ENCODE assay signal across 17 cellular contexts in genomic region chr11:119853581-119854360, GRCh38.
A peak's percentile ranks its signal among the peaks of the same experiment; 100 is the strongest.
DNase-seq lines count a peak whose midpoint lies in the region; ATAC-seq, FAIRE-seq and TF ChIP-seq lines count a peak whose summit lies in the region.
"Had no signal": no experiment of that assay in that cellular context is flagged by ENCODE, and none has a peak within 500 bp of the region (broad histone marks: within the 10 kb centered on the region; RNA-seq: fewer than 3 reads in every experiment).

No MANE protein-coding gene starts in this region.

- no peaks in the 10 kb centered on the region for H3K9me3 ChIP-seq in BLaER1 treated with 17β-estradiol and CSF1 and Interleukin-3, amounts not matched to agents 10 nM and 100 nM (replicated peaks in 1 of 11)
- H3K9me3 ChIP-seq in H1 (ENCODE audit: insufficient read depth in 2 of 2, low read depth in 1 of 2, low read length in 1 of 2) (no peaks in the 10 kb centered on the region), neuronal stem cell (replicated peaks in 1 of 2; ENCODE audit: control insufficient read depth in 2 of 2, insufficient read depth in 1 of 2, low read depth in 1 of 2, low read length in 2 of 2) (peaks cover 0 to 3% of the 10 kb centered on the region in 2 donors)
- H3K9me3 ChIP-seq: BE2C, Caco-2 had no signal

- POLR2A ChIA-PET in H1 (lab: Charles Lee; ENCODE audit: partially characterized antibody), result interaction anchor here (1.6 kb wide), 1 partner anchor 19 kb away, joined by 3 read pairs; no protein-coding TSS in a partner anchor

- no peaks in the 10 kb centered on the region for H3K27me3 ChIP-seq in BLaER1 treated with 17β-estradiol and CSF1 and Interleukin-3, amounts not matched to agents 10 nM and 100 nM
- H3K27me3 ChIP-seq in H1 (replicated peaks in 1 of 4; ENCODE audit: control insufficient read depth in 3 of 4, extremely low read depth in 1 of 4, insufficient read depth in 3 of 4, low read length in 3 of 4) (no peaks in the 10 kb centered on the region; a peak in 2 of 7 replicates), neuronal stem cell (ENCODE audit: control insufficient read depth in 3 of 3, insufficient read depth in 3 of 3, low read depth in 1 of 3, low read length in 3 of 3) (peaks cover 0 to 20% (median 0%) of the 10 kb centered on the region in 3 experiments)
- H3K27me3 ChIP-seq: BE2C had no signal

- H3K18ac ChIP-seq in H1 (ENCODE audit: extremely low read depth, low read length) (no peak overlapping the region), neuronal stem cell (ENCODE audit: low read length) (peak overlapping the region; percentile 54)

- no peak overlapping the region for H4K5ac ChIP-seq in H1 (ENCODE audit: insufficient read length, low read depth, low read length)

- no peaks in the 10 kb centered on the region for H3K36me3 ChIP-seq in BLaER1 treated with 17β-estradiol and CSF1 and Interleukin-3, amounts not matched to agents 10 nM and 100 nM
- no peaks in the 10 kb centered on the region for H3K36me3 ChIP-seq in H1 (ENCODE audit: control insufficient read depth in 2 of 4, insufficient read depth in 4 of 4, low read length in 3 of 4)
- H3K36me3 ChIP-seq in neuronal stem cell (replicated peaks in 1 of 2; ENCODE audit: control insufficient read depth in 2 of 2, insufficient read depth in 2 of 2, low read length in 2 of 2), result no peaks in the 10 kb centered on the region
- H3K36me3 ChIP-seq: BE2C had no signal

- H3K9ac ChIP-seq in BLaER1 treated with 17β-estradiol and CSF1 and Interleukin-3, amounts not matched to agents 10 nM and 100 nM, result no peak overlapping the region
- H3K9ac ChIP-seq in H1 (replicated peaks in 1 of 4; ENCODE audit: extremely low read depth in 1 of 4, low read depth in 3 of 4, low read length in 3 of 4) (no peak overlapping the region), neuronal stem cell (ENCODE audit: low read depth, low read length, poor library complexity) (no peak overlapping the region)

- peak in 1 of 2 experiments; percentile 17; a peak in 1 of 4 replicates for TF ChIP-seq RAD21 in H1 (IDR thresholded peaks at IDR 0.05 in 1 of 2, conservative IDR thresholded peaks at IDR 0.05 in 1 of 2; ENCODE audit: low read depth in 2 of 2, low read length in 2 of 2)

- peak in 1 of 3 experiments; percentile 4; a peak in 1 of 4 replicates for TF ChIP-seq CTCF in H1 (IDR thresholded peaks at IDR 0.05; ENCODE audit: control extremely low read depth in 1 of 3, insufficient read depth in 1 of 3, low read depth in 1 of 3, low read length in 3 of 3)

- H2BK12ac ChIP-seq in H1 (ENCODE audit: low read depth, low read length), result no peak overlapping the region
- H2BK12ac ChIP-seq in neuronal stem cell (ENCODE audit: low read length), result no peak overlapping the region

- H3K4me2 ChIP-seq in BLaER1 treated with 17β-estradiol and CSF1 and Interleukin-3, amounts not matched to agents 10 nM and 100 nM, result peak overlapping the region in 8 of 11 experiments; percentile 62 to 88 (median 72); a peak in 16 of 22 replicates
- no peak overlapping the region for H3K4me2 ChIP-seq in H1 (ENCODE audit: insufficient read depth in 1 of 2, low read depth in 2 of 2, low read length in 2 of 2)
- H3K4me2 ChIP-seq in neuronal stem cell (ENCODE audit: insufficient read depth, low read length, poor library complexity, severe bottlenecking), result no peak overlapping the region

- 85% methylated on average over 14 of the region's 15 CpGs; no CpG with 5 or more reads in 1 of the 2 experiments for WGBS in H1 (ENCODE audit: extremely low coverage in 1 of 2, insufficient coverage in 1 of 2, insufficient read length in 1 of 2, insufficient replicate concordance in 2 of 2, low coverage in 1 of 2, low lambda C conversion rate in 2 of 2, missing lambda C conversion rate in 1 of 2), 2 experiments
- WGBS in neuronal stem cell (ENCODE audit: extremely low coverage in 2 of 2, insufficient read length in 2 of 2, insufficient replicate concordance in 1 of 2), 2 donors, result no CpG with 5 or more reads among the region's 15 CpGs

- H2BK120ac ChIP-seq in H1 (replicated peaks; ENCODE audit: low read depth, low read length), result no peak overlapping the region
- H2BK120ac ChIP-seq in neuronal stem cell (ENCODE audit: low read depth, low read length), result no peak overlapping the region

- no peak overlapping the region for H3K4ac ChIP-seq in H1 (replicated peaks; ENCODE audit: insufficient read length, low read depth, low read length)
- H3K4ac ChIP-seq in neuronal stem cell (ENCODE audit: low read length), result no peak overlapping the region

- no peaks in the 10 kb centered on the region for H3K79me2 ChIP-seq in H1 (ENCODE audit: control insufficient read depth in 1 of 2, insufficient read depth in 2 of 2, low read length in 2 of 2)

- peaks cover 6 to 20% (median 14%) of the 10 kb centered on the region in 10 experiments; a peak in 17 of 20 replicates for H3K4me1 ChIP-seq in BLaER1 treated with 17β-estradiol and CSF1 and Interleukin-3, amounts not matched to agents 10 nM and 100 nM
- no peaks in the 10 kb centered on the region for H3K4me1 ChIP-seq in H1 (replicated peaks in 1 of 4; ENCODE audit: control insufficient read depth in 3 of 4, insufficient read depth in 4 of 4, low read length in 3 of 4)
- H3K4me1 ChIP-seq in neuronal stem cell (ENCODE audit: control insufficient read depth in 2 of 2, insufficient read depth in 1 of 2, low read depth in 1 of 2, low read length in 2 of 2), result no peaks in the 10 kb centered on the region

- no peak overlapping the region for H4K8ac ChIP-seq in H1 (ENCODE audit: extremely low read depth, insufficient read depth, low read length)
- H4K8ac ChIP-seq in neuronal stem cell (ENCODE audit: low read depth, low read length), result no peak overlapping the region

- no peak overlapping the region for H3K27ac ChIP-seq in BLaER1 treated with 17β-estradiol and CSF1 and Interleukin-3, amounts not matched to agents 10 nM and 100 nM
- H3K27ac ChIP-seq in H1 (ENCODE audit: low read depth, low read length) (no peak overlapping the region), neuronal stem cell (replicated peaks; ENCODE audit: low read length) (no peak overlapping the region)

- H4K91ac ChIP-seq in H1 (replicated peaks; ENCODE audit: insufficient read length, low read length), result no peak overlapping the region
- H4K91ac ChIP-seq in neuronal stem cell (ENCODE audit: low read depth, low read length, poor library complexity), result no peak overlapping the region

- DNase-seq in Ammon's horn (ENCODE audit: low spot score), result peak; percentile 22
- DNase-seq in H1 (ENCODE audit: low read depth in 1 of 2, low spot score in 2 of 2), result no peak
- no peak for DNase-seq in neuronal stem cell (ENCODE audit: low spot score)
- no peak for DNase-seq in stimulated activated naive CD8-positive, alpha-beta T cell treated with anti-CD3 and anti-CD28 coated beads, Interleukin-15, Interleukin-2, amounts not matched to agents 100 U/mL and 50 U/mL, for 24 hours
- DNase-seq in activated naive CD4-positive, alpha-beta T cell treated with anti-CD3 and anti-CD28 coated beads, Interleukin-2, amount 50 U/mL, for 72 hours (ENCODE audit: low spot score in 2 of 2), result no peak
- no peak for DNase-seq in middle frontal gyrus (ENCODE audit: extremely low spot score, low spot score)
- DNase-seq: BE2C; Caco-2; CD8-positive, alpha-beta memory T cell; IMR-90; KBM-7 had no signal

- H4K20me1 ChIP-seq in BLaER1 treated with 17β-estradiol and CSF1 and Interleukin-3, amounts not matched to agents 10 nM and 100 nM, result no peaks in the 10 kb centered on the region
- H4K20me1 ChIP-seq in H1 (replicated peaks in 1 of 2; ENCODE audit: control insufficient read depth in 1 of 2, insufficient read depth in 2 of 2, low read length in 2 of 2), result no peaks in the 10 kb centered on the region

- H3K79me1 ChIP-seq in H1 (ENCODE audit: low read depth, low read length) (no peaks in the 10 kb centered on the region), neuronal stem cell (ENCODE audit: low read depth, low read length) (no peaks in the 10 kb centered on the region)

- H3K9me3 Mint-ChIP-seq in activated naive CD4-positive, alpha-beta T cell treated with anti-CD3 and anti-CD28 coated beads, Interleukin-2, amount 50 U/mL, for 72 hours, result no peaks in the 10 kb centered on the region
- H3K9me3 Mint-ChIP-seq: CD8-positive, alpha-beta memory T cell had no signal

- no peak for ATAC-seq in GM21619 (IDR thresholded peaks at IDR 0.05; ENCODE audit: unreplicated experiment)
- no peak for ATAC-seq in stimulated activated naive CD8-positive, alpha-beta T cell treated with anti-CD3 and anti-CD28 coated beads, Interleukin-15, Interleukin-2, amounts not matched to agents 100 U/mL and 50 U/mL, for 24 hours
- ATAC-seq in activated naive CD4-positive, alpha-beta T cell treated with anti-CD3 and anti-CD28 coated beads, Interleukin-2, amount 50 U/mL, for 72 hours, result no peak
- ATAC-seq: HCT116 had no signal

- H3K23ac ChIP-seq in H1 (ENCODE audit: insufficient read length) (no peak overlapping the region), neuronal stem cell (ENCODE audit: low read depth, low read length, poor library complexity) (no peak overlapping the region)

- H2BK5ac ChIP-seq in H1 (ENCODE audit: low read depth, low read length) (0 out of 2 replicates have a peak overlapping the region, but pooled peaks have one; percentile 35), neuronal stem cell (ENCODE audit: low read length) (no peak overlapping the region)

- H2AFZ ChIP-seq in H1 (ENCODE audit: low read length) (no peak overlapping the region), neuronal stem cell (ENCODE audit: low read length) (no peak overlapping the region)

- no peak overlapping the region for H2BK20ac ChIP-seq in H1 (ENCODE audit: low read length)

- H3K23me2 ChIP-seq in H1 (ENCODE audit: low read depth, low read length), result no peaks in the 10 kb centered on the region

- no peak overlapping the region for H3K56ac ChIP-seq in H1 (replicated peaks; ENCODE audit: insufficient read length, low read depth, low read length)

- H3K4me3 ChIP-seq in BLaER1 treated with 17β-estradiol and CSF1 and Interleukin-3, amounts not matched to agents 10 nM and 100 nM, result no peak overlapping the region
- H3K4me3 ChIP-seq in H1 (ENCODE audit: extremely low read depth in 1 of 4, insufficient read depth in 2 of 4, low read depth in 3 of 4, low read length in 4 of 4) (no peak overlapping the region), neuronal stem cell (ENCODE audit: low read length in 2 of 2) (no peak overlapping the region)

- CTCF ChIA-PET in H1 (lab: Charles Lee; ENCODE audit: partially characterized antibody), result interaction anchor here (1.0 to 1.8 kb wide), 5 partner anchors 10 to 242 kb away, joined by 3 to 7 read pairs (median 4); partner anchors contain the start of gene NECTIN1

- no peaks in the 10 kb centered on the region for H3K36me3 Mint-ChIP-seq in activated naive CD4-positive, alpha-beta T cell treated with anti-CD3 and anti-CD28 coated beads, Interleukin-2, amount 50 U/mL, for 72 hours
- H3K36me3 Mint-ChIP-seq: CD8-positive, alpha-beta memory T cell had no signal

- no peak overlapping the region for H2BK15ac ChIP-seq in H1 (ENCODE audit: low read length)
- H2BK15ac ChIP-seq in neuronal stem cell (ENCODE audit: low read length), result no peak overlapping the region

- no peak overlapping the region for H3K14ac ChIP-seq in H1 (ENCODE audit: insufficient read length)
- H3K14ac ChIP-seq in neuronal stem cell (ENCODE audit: low read length), result no peak overlapping the region

- no peak for TF ChIP-seq EP300 in H1 (IDR thresholded peaks at IDR 0.05; ENCODE audit: borderline replicate concordance in 1 of 2, low read depth in 2 of 2, low read length in 2 of 2)

- H3K27ac Mint-ChIP-seq in activated naive CD4-positive, alpha-beta T cell treated with anti-CD3 and anti-CD28 coated beads, Interleukin-2, amount 50 U/mL, for 72 hours, result no peak overlapping the region

- H2AK5ac ChIP-seq in H1 (ENCODE audit: low read depth, low read length), result no peak overlapping the region
- no peak overlapping the region for H2AK5ac ChIP-seq in neuronal stem cell (ENCODE audit: low read depth, low read length)

- no peak for TF ChIP-seq POLR2A in H1 (IDR thresholded peaks at IDR 0.05; ENCODE audit: control extremely low read depth in 1 of 2, low read depth in 2 of 2, low read length in 2 of 2)

- FAIRE-seq in H1 (lab: Jason Lieb, UNC), result no peak
- FAIRE-seq: A204.1, GM12891, H54 had no signal

Comparison
In these comparisons a context has a peak if more than half of its experiments do, and no peak if none do; other contexts are left out.
1. H3K4me2 ChIP-seq: peak in BLaER1 treated with 17β-estradiol and CSF1 and Interleukin-3, amounts not matched to agents 10 nM and 100 nM (8 of 11); none in H1 (0 of 2) and neuronal stem cell (single experiment).